In the genomic region with DNA sequence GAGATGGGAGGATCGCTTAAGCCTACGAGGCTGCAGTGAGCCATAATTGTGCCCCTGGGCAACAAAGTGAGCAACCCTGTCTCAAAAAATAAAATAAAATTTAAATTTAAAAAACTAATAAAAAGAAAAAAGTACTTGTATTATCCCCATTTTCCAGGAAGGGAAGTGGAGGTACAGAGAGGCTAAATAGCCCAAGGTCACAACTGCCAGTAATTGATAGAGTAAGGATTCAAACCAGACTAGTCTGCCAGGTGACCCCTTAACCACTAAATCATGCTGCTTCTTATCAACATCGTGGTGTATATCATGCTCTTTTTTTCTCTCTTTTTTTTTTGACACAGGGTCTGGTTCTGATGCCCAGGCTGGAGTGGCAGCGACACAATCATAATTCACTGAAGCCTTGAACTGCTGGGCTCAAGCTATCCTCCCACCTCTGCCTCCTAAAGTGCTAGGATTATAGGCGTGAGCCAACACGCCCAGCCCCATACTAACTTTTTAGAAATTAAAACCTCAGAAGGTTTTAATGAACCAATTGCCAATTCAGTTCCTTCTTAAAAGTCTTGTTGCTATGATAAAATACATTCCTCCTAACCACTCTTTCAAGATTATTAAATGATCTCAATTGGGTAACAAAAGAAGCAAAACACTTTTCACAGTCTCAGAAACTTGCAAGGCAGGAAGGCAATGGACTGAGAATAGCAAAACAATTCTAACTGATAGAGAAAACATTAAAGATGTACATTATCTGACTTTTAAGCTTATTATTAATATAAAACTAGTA, we compare ENCODE assay signal across 1 cellular context.
TF ChIP-seq lines count a peak whose summit lies in the region.

No MANE protein-coding gene starts in this region.

TF ChIP-seq in GM23338, 12 proteins besides CTCF, POLR2A, EP300 and RAD21 (continued from another document):
- no peak for TF ChIP-seq ZNF331 (CRISPR knock-in tag; IDR thresholded peaks at IDR 0.05; ENCODE audit: low read depth)
TF ChIP-seq in GM23338: peak in this region for 0.
